ENCODE assay signal across 8 cellular contexts in the genomic region with DNA sequence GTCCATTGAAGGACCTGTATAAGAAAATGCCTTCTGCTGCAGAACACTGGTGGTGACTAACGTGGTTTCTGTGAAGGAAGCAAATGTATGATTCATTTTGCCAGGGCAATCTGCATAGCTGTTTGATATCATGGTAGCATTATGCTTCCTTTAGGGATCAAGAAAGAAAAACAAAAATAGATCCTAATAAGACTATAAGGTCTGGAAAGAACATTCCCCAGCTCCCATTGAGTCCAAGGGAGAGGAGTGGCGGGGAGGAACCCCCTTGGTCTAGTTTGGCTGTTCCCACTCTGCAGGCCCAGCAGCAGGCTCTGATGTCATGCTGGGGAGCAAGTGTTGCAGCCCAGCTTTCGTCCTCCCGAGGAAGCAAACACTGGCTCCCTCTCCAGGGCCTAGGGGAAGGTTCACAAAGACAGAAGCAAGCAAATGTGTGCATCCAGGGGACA.
DNase-seq lines count a peak whose midpoint lies in the region; ATAC-seq and TF ChIP-seq lines count a peak whose summit lies in the region.

No MANE protein-coding gene starts in this region.

- in situ Hi-C loops in astrocyte of the cerebellum (cut with HindIII; ENCODE audit: low sequenced_read_pairs) = loop anchor here (10.0 to 25.0 kb wide), 2 partner anchors 161 to 248 kb away; no protein-coding TSS in a partner anchor

- no peaks in the 10 kb centered on the region for H3K9me3 ChIP-seq in HUES48 (ENCODE audit: control insufficient read depth, insufficient read depth, low read length)
- H3K9me3 ChIP-seq in ascending aorta = no peaks in the 10 kb centered on the region

- H3K27ac ChIP-seq in HUES48 (ENCODE audit: low read depth, low read length) (peak overlapping the region; percentile 86), ascending aorta (no peak overlapping the region)

- no peak overlapping the region for H3K4me3 ChIP-seq in HUES48 (ENCODE audit: low read depth, low read length)
- H3K4me3 ChIP-seq in astrocyte of the cerebellum (ENCODE audit: low read depth, low read length) = no peak overlapping the region
- no peak overlapping the region for H3K4me3 ChIP-seq in ascending aorta

- H3K27me3 ChIP-seq in HUES48 (ENCODE audit: control insufficient read depth, insufficient read depth, low read length) (no peaks in the 10 kb centered on the region), ascending aorta (no peaks in the 10 kb centered on the region)

- TF ChIP-seq CTCF in astrocyte of the cerebellum (IDR thresholded peaks at IDR 0.05; ENCODE audit: low read depth, low read length, missing control alignments) (peak; percentile 58), ascending aorta (IDR thresholded peaks at IDR 0.05) (peak in 1 of 3 experiments; percentile 47)

- H3K4me1 ChIP-seq in HUES48 (ENCODE audit: control insufficient read depth, insufficient read depth, low read length) = peaks cover 23% of the 10 kb centered on the region
- H3K4me1 ChIP-seq in ascending aorta = peaks cover 4 to 5% of the 10 kb centered on the region in 2 donors

- intact Hi-C loops in ascending aorta (cut with DNase I) = loop anchor here (5.0 kb wide), 4 partner anchors 153 to 403 kb away; a partner anchor contains a TSS

- ATAC-seq in GM21423 (IDR thresholded peaks at IDR 0.05; ENCODE audit: unreplicated experiment) = no peak

- DNase-seq in AG08396 (ENCODE audit: low spot score) (peak; percentile 31), astrocyte of the cerebellum (ENCODE audit: low read depth) (peak; percentile 42), iPS DF 4.7 (ENCODE audit: extremely low read depth, low spot score) (peak; percentile 58), NCI-H2029 (lab: John Stamatoyannopoulos, UW) (no peak), ascending aorta (ENCODE audit: low spot score in 2 of 2) (no peak), activated gamma-delta T cell (lab: John Stamatoyannopoulos, UW) (no peak)

- no peak overlapping the region for H3K9ac ChIP-seq in HUES48 (ENCODE audit: low read depth, low read length)

- H3K36me3 ChIP-seq in HUES48 (ENCODE audit: control insufficient read depth, insufficient read depth, low read length) (no peaks in the 10 kb centered on the region), ascending aorta (no peaks in the 10 kb centered on the region)

Comparison
In these comparisons a context has a peak if more than half of its experiments do, and no peak if none do; other contexts are left out.
1. DNase-seq: peak in AG08396 (single experiment), astrocyte of the cerebellum (single experiment) and iPS DF 4.7 (single experiment); none in NCI-H2029 (single experiment), ascending aorta (0 of 2) and activated gamma-delta T cell (single experiment).